ENCODE assay signal across 1 cellular context in the genomic region with DNA sequence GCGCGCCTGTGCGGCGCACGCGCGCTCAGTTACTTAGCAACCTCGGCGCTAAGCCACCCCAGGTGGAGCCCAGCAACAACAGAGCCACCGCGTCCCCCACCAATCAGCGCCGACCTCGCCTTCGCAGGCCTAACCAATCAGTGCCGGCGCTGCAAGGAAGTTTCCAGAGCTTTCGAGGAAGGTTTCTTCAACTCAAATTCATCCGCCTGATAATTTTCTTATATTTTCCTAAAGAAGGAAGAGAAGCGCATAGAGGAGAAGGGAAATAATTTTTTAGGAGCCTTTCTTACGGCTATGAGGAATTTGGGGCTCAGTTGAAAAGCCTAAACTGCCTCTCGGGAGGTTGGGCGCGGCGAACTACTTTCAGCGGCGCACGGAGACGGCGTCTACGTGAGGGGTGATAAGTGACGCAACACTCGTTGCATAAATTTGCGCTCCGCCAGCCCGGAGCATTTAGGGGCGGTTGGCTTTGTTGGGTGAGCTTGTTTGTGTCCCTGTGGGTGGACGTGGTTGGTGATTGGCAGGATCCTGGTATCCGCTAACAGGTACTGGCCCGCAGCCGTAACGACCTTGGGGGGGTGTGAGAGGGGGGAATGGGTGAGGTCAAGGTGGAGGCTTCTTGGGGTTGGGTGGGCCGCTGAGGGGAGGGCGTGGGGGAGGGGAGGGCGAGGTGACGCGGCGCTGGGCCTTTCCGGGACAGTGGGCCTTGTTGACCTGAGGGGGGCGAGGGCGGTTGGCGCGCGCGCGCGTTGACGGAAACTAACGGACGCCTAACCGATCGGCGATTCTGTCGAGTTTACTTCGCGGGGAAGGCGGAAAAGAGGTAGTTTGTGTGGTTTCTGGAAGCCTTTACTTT.
A peak's percentile ranks its signal among the peaks of the same experiment; 100 is the strongest.
TF ChIP-seq lines count a peak whose summit lies in the region.

TSS of gene UBB (plus strand) at position 452 of the 856 bp plus-strand sequence. CDS start 817 bp downstream, outside the sequence.

TF ChIP-seq in K562, 482 proteins besides CTCF, POLR2A, EP300 and RAD21 (continued from another document):
- TF ChIP-seq, protein P1, sequence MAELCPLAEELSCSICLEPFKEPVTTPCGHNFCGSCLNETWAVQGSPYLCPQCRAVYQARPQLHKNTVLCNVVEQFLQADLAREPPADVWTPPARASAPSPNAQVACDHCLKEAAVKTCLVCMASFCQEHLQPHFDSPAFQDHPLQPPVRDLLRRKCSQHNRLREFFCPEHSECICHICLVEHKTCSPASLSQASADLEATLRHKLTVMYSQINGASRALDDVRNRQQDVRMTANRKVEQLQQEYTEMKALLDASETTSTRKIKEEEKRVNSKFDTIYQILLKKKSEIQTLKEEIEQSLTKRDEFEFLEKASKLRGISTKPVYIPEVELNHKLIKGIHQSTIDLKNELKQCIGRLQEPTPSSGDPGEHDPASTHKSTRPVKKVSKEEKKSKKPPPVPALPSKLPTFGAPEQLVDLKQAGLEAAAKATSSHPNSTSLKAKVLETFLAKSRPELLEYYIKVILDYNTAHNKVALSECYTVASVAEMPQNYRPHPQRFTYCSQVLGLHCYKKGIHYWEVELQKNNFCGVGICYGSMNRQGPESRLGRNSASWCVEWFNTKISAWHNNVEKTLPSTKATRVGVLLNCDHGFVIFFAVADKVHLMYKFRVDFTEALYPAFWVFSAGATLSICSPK (IDR thresholded peaks at IDR 0.05; ENCODE audit: borderline replicate concordance): no peak
- TF ChIP-seq CREBBP (IDR thresholded peaks at IDR 0.05; ENCODE audit: low read depth, low read length): no peak
- TF ChIP-seq CBFB (CRISPR knock-in tag; IDR thresholded peaks at IDR 0.05): no peak
- TF ChIP-seq DIDO1 (tag; IDR thresholded peaks at IDR 0.05; ENCODE audit: low read depth): peak; percentile 93
- 0 out of 2 replicates have a peak, but pooled peaks have one; percentile 25 for TF ChIP-seq ZNF695 (CRISPR knock-in tag; IDR thresholded peaks at IDR 0.05)
- peak; percentile 92 for TF ChIP-seq RFX1 (IDR thresholded peaks at IDR 0.05)
- TF ChIP-seq EWSR1 (IDR thresholded peaks at IDR 0.05; ENCODE audit: borderline replicate concordance, low read depth, partially characterized antibody): no peak
- TF ChIP-seq ZNF644 (tag; IDR thresholded peaks at IDR 0.05; ENCODE audit: low read depth): no peak
- no peak for TF ChIP-seq SRSF3 (IDR thresholded peaks at IDR 0.05; ENCODE audit: insufficient read depth, low read length)
- TF ChIP-seq, protein P2, sequence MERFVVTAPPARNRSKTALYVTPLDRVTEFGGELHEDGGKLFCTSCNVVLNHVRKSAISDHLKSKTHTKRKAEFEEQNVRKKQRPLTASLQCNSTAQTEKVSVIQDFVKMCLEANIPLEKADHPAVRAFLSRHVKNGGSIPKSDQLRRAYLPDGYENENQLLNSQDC (CRISPR knock-in tag; IDR thresholded peaks at IDR 0.05): 0 out of 2 replicates have a peak, but pooled peaks have one; percentile 62
- no peak for TF ChIP-seq ZC3H11A (IDR thresholded peaks at IDR 0.05; ENCODE audit: low read depth, low read length)
- TF ChIP-seq, protein P3, sequence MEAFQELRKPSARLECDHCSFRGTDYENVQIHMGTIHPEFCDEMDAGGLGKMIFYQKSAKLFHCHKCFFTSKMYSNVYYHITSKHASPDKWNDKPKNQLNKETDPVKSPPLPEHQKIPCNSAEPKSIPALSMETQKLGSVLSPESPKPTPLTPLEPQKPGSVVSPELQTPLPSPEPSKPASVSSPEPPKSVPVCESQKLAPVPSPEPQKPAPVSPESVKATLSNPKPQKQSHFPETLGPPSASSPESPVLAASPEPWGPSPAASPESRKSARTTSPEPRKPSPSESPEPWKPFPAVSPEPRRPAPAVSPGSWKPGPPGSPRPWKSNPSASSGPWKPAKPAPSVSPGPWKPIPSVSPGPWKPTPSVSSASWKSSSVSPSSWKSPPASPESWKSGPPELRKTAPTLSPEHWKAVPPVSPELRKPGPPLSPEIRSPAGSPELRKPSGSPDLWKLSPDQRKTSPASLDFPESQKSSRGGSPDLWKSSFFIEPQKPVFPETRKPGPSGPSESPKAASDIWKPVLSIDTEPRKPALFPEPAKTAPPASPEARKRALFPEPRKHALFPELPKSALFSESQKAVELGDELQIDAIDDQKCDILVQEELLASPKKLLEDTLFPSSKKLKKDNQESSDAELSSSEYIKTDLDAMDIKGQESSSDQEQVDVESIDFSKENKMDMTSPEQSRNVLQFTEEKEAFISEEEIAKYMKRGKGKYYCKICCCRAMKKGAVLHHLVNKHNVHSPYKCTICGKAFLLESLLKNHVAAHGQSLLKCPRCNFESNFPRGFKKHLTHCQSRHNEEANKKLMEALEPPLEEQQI (IDR thresholded peaks at IDR 0.05): peak; percentile 90
- no peak for TF ChIP-seq ZSCAN29 (IDR thresholded peaks at IDR 0.05)
- TF ChIP-seq CCNT2 (IDR thresholded peaks at IDR 0.05; ENCODE audit: borderline replicate concordance, extremely low read depth, insufficient read length, low read depth, low read length): peak; percentile 77
- TF ChIP-seq FOXK2 (conservative IDR thresholded peaks at IDR 0.05 in 1 of 2, IDR thresholded peaks at IDR 0.05 in 1 of 2; ENCODE audit: low read depth in 2 of 2): peak; percentile 76 to 77
- TF ChIP-seq, protein P4, sequence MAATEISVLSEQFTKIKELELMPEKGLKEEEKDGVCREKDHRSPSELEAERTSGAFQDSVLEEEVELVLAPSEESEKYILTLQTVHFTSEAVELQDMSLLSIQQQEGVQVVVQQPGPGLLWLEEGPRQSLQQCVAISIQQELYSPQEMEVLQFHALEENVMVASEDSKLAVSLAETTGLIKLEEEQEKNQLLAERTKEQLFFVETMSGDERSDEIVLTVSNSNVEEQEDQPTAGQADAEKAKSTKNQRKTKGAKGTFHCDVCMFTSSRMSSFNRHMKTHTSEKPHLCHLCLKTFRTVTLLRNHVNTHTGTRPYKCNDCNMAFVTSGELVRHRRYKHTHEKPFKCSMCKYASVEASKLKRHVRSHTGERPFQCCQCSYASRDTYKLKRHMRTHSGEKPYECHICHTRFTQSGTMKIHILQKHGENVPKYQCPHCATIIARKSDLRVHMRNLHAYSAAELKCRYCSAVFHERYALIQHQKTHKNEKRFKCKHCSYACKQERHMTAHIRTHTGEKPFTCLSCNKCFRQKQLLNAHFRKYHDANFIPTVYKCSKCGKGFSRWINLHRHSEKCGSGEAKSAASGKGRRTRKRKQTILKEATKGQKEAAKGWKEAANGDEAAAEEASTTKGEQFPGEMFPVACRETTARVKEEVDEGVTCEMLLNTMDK (IDR thresholded peaks at IDR 0.05; ENCODE audit: borderline replicate concordance, insufficient read depth, low read depth, low read length, poor library complexity, severe bottlenecking): no peak
- peak; percentile 71 for TF ChIP-seq L3MBTL2 (IDR thresholded peaks at IDR 0.05)
